16 cellular contexts compared by ENCODE assay signal in the genomic region with DNA sequence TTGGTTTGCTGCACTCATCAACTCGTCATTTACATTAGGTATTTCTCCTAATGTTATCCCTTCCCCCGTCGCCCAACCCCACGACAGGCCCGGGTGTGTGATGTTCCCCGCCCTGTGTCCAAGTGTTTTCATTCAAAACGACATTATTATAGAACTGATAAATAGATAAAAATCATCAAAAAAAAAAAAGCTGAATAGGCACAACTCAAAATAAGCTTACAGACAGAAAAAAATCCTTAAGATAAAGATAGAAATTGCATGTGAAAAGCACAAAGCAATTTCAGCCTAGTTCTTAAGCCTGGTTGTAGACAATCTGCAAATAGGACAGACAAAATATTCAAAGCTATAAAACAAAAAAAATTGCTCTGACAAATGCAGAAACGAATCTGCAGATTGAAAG.
"Had no signal": no experiment of that assay in that cellular context is flagged by ENCODE, and none has a peak within 500 bp of the region (broad histone marks: within the 10 kb centered on the region; RNA-seq: fewer than 3 reads in every experiment).

No MANE protein-coding gene starts in this region.

- H3K27ac ChIP-seq: hepatocyte, vagina had no signal

- H3K27ac Mint-ChIP-seq: activated B cell treated with CpG ODN at 0.5 μM for 24 hours; activated CD4-positive, alpha-beta memory T cell treated with anti-CD3 and anti-CD28 coated beads, Interleukin-2, amount 10 ng/mL, durations not matched to agents 7 days and 5 days; activated CD8-positive, alpha-beta memory T cell treated with anti-CD3 and anti-CD28 coated beads, Interleukin-2, amount 10 ng/mL, durations not matched to agents 7 days and 5 days; activated naive CD8-positive, alpha-beta T cell treated with anti-CD3 and anti-CD28 coated beads, Interleukin-2, amount 10 ng/mL, durations not matched to agents 7 days and 5 days; activated T-helper 17 cell treated with anti-CD3 and anti-CD28 coated beads, Interleukin-2, amount 50 U/mL, for 72 hours; natural killer cell treated with Interleukin-12 subunit alpha and Interleukin-12 subunit beta and Interleukin-15 and Interleukin-18, amount 100 ng/mL, for 72 hours had no signal

- H3K9me3 ChIP-seq: esophagus muscularis mucosa, vagina had no signal

- H3K36me3 ChIP-seq: esophagus muscularis mucosa, vagina had no signal

- H3K27me3 ChIP-seq: esophagus muscularis mucosa, hepatocyte, vagina had no signal

- H3K79me2 ChIP-seq: hepatocyte had no signal

- H3K4me3 Mint-ChIP-seq: activated B cell treated with CpG ODN at 0.5 μM for 24 hours; activated CD4-positive, alpha-beta memory T cell treated with anti-CD3 and anti-CD28 coated beads, Interleukin-2, amount 10 ng/mL, durations not matched to agents 7 days and 5 days; activated CD8-positive, alpha-beta memory T cell treated with anti-CD3 and anti-CD28 coated beads, Interleukin-2, amount 10 ng/mL, durations not matched to agents 7 days and 5 days; activated naive CD8-positive, alpha-beta T cell treated with anti-CD3 and anti-CD28 coated beads, Interleukin-2, amount 10 ng/mL, durations not matched to agents 7 days and 5 days; activated T-helper 17 cell treated with anti-CD3 and anti-CD28 coated beads, Interleukin-2, amount 50 U/mL, for 72 hours; brain; natural killer cell treated with Interleukin-12 subunit alpha and Interleukin-12 subunit beta and Interleukin-15 and Interleukin-18, amount 100 ng/mL, for 72 hours had no signal

- H3K4me2 ChIP-seq: hepatocyte had no signal

- H3K27me3 Mint-ChIP-seq: activated B cell treated with CpG ODN at 0.5 μM for 24 hours; activated CD4-positive, alpha-beta memory T cell treated with anti-CD3 and anti-CD28 coated beads, Interleukin-2, amount 10 ng/mL, durations not matched to agents 7 days and 5 days; activated CD8-positive, alpha-beta memory T cell treated with anti-CD3 and anti-CD28 coated beads, Interleukin-2, amount 10 ng/mL, durations not matched to agents 7 days and 5 days; brain; natural killer cell treated with Interleukin-12 subunit alpha and Interleukin-12 subunit beta and Interleukin-15 and Interleukin-18, amount 100 ng/mL, for 72 hours had no signal

- H3K4me3 ChIP-seq: esophagus muscularis mucosa, hepatocyte, vagina had no signal

- H3K4me1 ChIP-seq: vagina had no signal

- H3K36me3 Mint-ChIP-seq: activated CD8-positive, alpha-beta memory T cell treated with anti-CD3 and anti-CD28 coated beads, Interleukin-2, amount 10 ng/mL, durations not matched to agents 7 days and 5 days; activated naive CD8-positive, alpha-beta T cell treated with anti-CD3 and anti-CD28 coated beads, Interleukin-2, amount 10 ng/mL, durations not matched to agents 7 days and 5 days; brain; natural killer cell treated with Interleukin-12 subunit alpha and Interleukin-12 subunit beta and Interleukin-15 and Interleukin-18, amount 100 ng/mL, for 72 hours had no signal

- H3K4me1 Mint-ChIP-seq: activated B cell treated with CpG ODN at 0.5 μM for 24 hours; activated CD4-positive, alpha-beta memory T cell treated with anti-CD3 and anti-CD28 coated beads, Interleukin-2, amount 10 ng/mL, durations not matched to agents 7 days and 5 days; activated CD8-positive, alpha-beta memory T cell treated with anti-CD3 and anti-CD28 coated beads, Interleukin-2, amount 10 ng/mL, durations not matched to agents 7 days and 5 days; activated naive CD8-positive, alpha-beta T cell treated with anti-CD3 and anti-CD28 coated beads, Interleukin-2, amount 10 ng/mL, durations not matched to agents 7 days and 5 days; activated T-helper 17 cell treated with anti-CD3 and anti-CD28 coated beads, Interleukin-2, amount 50 U/mL, for 72 hours; brain had no signal

- H2AFZ ChIP-seq: hepatocyte had no signal

- H3K9me3 Mint-ChIP-seq: activated CD4-positive, alpha-beta memory T cell treated with anti-CD3 and anti-CD28 coated beads, Interleukin-2, amount 10 ng/mL, durations not matched to agents 7 days and 5 days; activated naive CD8-positive, alpha-beta T cell treated with anti-CD3 and anti-CD28 coated beads, Interleukin-2, amount 10 ng/mL, durations not matched to agents 7 days and 5 days; activated T-helper 17 cell treated with anti-CD3 and anti-CD28 coated beads, Interleukin-2, amount 50 U/mL, for 72 hours; natural killer cell treated with Interleukin-12 subunit alpha and Interleukin-12 subunit beta and Interleukin-15 and Interleukin-18, amount 100 ng/mL, for 72 hours had no signal

- ATAC-seq: activated CD8-positive, alpha-beta memory T cell treated with anti-CD3 and anti-CD28 coated beads, Interleukin-2, amount 10 ng/mL, durations not matched to agents 7 days and 5 days; activated T-helper 17 cell treated with anti-CD3 and anti-CD28 coated beads, Interleukin-2, amount 50 U/mL, for 72 hours; natural killer cell treated with Interleukin-12 subunit alpha and Interleukin-12 subunit beta and Interleukin-15 and Interleukin-18, amount 100 ng/mL, for 72 hours; stimulated activated naive CD8-positive, alpha-beta T cell treated with anti-CD3 and anti-CD28 coated beads, Interleukin-15, Interleukin-2, amounts not matched to agents 100 U/mL and 50 U/mL, for 24 hours had no signal

- DNase-seq: activated B cell treated with CpG ODN at 0.5 μM for 24 hours; activated CD4-positive, alpha-beta memory T cell treated with anti-CD3 and anti-CD28 coated beads, Interleukin-2, amount 10 ng/mL, durations not matched to agents 7 days and 5 days; activated CD4-positive, alpha-beta T cell treated with anti-CD3 and anti-CD28 coated beads for 48 hours; activated CD8-positive, alpha-beta memory T cell treated with anti-CD3 and anti-CD28 coated beads, Interleukin-2, amount 10 ng/mL, durations not matched to agents 7 days and 5 days; activated naive CD4-positive, alpha-beta T cell treated with Interleukin-2 at 50 U/mL for 16 hours; activated naive CD8-positive, alpha-beta T cell treated with anti-CD3 and anti-CD28 coated beads, Interleukin-2, amount 10 ng/mL, durations not matched to agents 7 days and 5 days; cortex of kidney; left cardiac atrium; stimulated activated naive CD8-positive, alpha-beta T cell treated with anti-CD3 and anti-CD28 coated beads, Interleukin-15, Interleukin-2, amounts not matched to agents 100 U/mL and 50 U/mL, for 24 hours; trophoblast cell had no signal
